In genomic region chr3:53645754-53646153, GRCh38 we compare ENCODE assay signal across 28 cellular contexts.
"Had no signal": no experiment of that assay in that cellular context is flagged by ENCODE, and none has a peak within 500 bp of the region (broad histone marks: within the 10 kb centered on the region; RNA-seq: fewer than 3 reads in every experiment).

No MANE protein-coding gene starts in this region.

- H3K9ac ChIP-seq: SK-N-SH had no signal

- H3K9me3 ChIP-seq: body of pancreas, Peyer's patch, SJCRH30, SK-N-SH had no signal

- FAIRE-seq: bronchial epithelial cell, K562 had no signal

- H3K27ac ChIP-seq: Peyer's patch, RWPE1, SJCRH30, VCaP had no signal

- ATAC-seq: activated CD4-positive, alpha-beta T cell treated with anti-CD3 and anti-CD28 coated beads for 36 hours; activated CD8-positive, alpha-beta T cell treated with anti-CD3 and anti-CD28 coated beads for 36 hours; activated T-cell treated with anti-CD3 and anti-CD28 coated beads, Interleukin-2, amount 50 U/mL, for 72 hours; body of pancreas; K562 had no signal

- H3K27me3 ChIP-seq: body of pancreas, Peyer's patch, SJCRH30 had no signal

- H3K4me1 ChIP-seq: Peyer's patch, SJCRH30 had no signal

- DNase-seq: activated CD4-positive, alpha-beta T cell treated with anti-CD3 and anti-CD28 coated beads for 36 hours; activated CD4-positive, alpha-beta T cell treated with anti-CD3 and anti-CD28 coated beads, Interleukin-2, amount 50 U/mL, for 1 hour; activated CD8-positive, alpha-beta memory T cell treated with anti-CD3 and anti-CD28 coated beads, Interleukin-2, amount 50 U/mL, for 4 hours; activated CD8-positive, alpha-beta T cell treated with anti-CD3 and anti-CD28 coated beads for 36 hours; activated gamma-delta T cell treated with Interleukin-2 at 50 U/mL for 16 hours; activated naive CD4-positive, alpha-beta T cell treated with anti-CD3 and anti-CD28 coated beads, Interleukin-2, amount 10 ng/mL, durations not matched to agents 7 days and 5 days; activated naive CD8-positive, alpha-beta T cell treated with anti-CD3 and anti-CD28 coated beads for 36 hours; activated T-cell treated with anti-CD3 and anti-CD28 coated beads, Interleukin-2, amount 50 U/mL, for 72 hours; anterior cingulate cortex; body of pancreas; central memory CD4-positive, alpha-beta T cell; Karpas-422; NCI-H1048; NCI-H146; NCI-H187 treated with DMSO at 0.1 percent for 48 hours; NCI-H2171 treated with DMSO at 0.1 percent for 48 hours; NCI-H345; NCI-H510A; NCI-H69; Peyer's patch; Right ventricle myocardium superior; SJCRH30; SK-N-SH; T-helper 1 cell had no signal

- H3K4me3 ChIP-seq: body of pancreas, K562, Peyer's patch, SJCRH30 had no signal

- H3K36me3 ChIP-seq: Peyer's patch, SJCRH30 had no signal
